In genomic region chr1:10900265-10900651, GRCh38 we compare ENCODE assay signal across 13 cellular contexts.
DNase-seq lines count a peak whose midpoint lies in the region; ATAC-seq and TF ChIP-seq lines count a peak whose summit lies in the region.
"Had no signal": no experiment of that assay in that cellular context is flagged by ENCODE, and none has a peak within 500 bp of the region (broad histone marks: within the 10 kb centered on the region; RNA-seq: fewer than 3 reads in every experiment).

No MANE protein-coding gene starts in this region.

- ATAC-seq in foreskin keratinocyte, result peak; percentile 52
- ATAC-seq: CD8-positive, alpha-beta T cell; heart left ventricle had no signal

- no peaks in the 10 kb centered on the region for H3K27me3 Mint-ChIP-seq in type B pancreatic cell
- H3K27me3 Mint-ChIP-seq: activated CD4-positive, alpha-beta memory T cell treated with anti-CD3 and anti-CD28 coated beads for 36 hours had no signal

- CTCF ChIA-PET in RWPE1 (lab: Yijun Ruan, JAX), result interaction anchor here (0.5 to 1.1 kb wide), 5 partner anchors 9 to 649 kb away, joined by 3 to 6 read pairs (median 3); no protein-coding TSS in a partner anchor

- POLR2A ChIA-PET in RWPE1 (lab: Yijun Ruan, JAX; ENCODE audit: low non-redundant PET), result interaction anchor here (0.6 to 0.7 kb wide), 3 partner anchors 63 to 404 kb away, joined by 3 read pairs; no protein-coding TSS in a partner anchor

- intact Hi-C loops in dorsolateral prefrontal cortex (cut with DNase I), result no loop called here

- DNase-seq in NCI-H1436 (lab: John Stamatoyannopoulos, UW), result peak; percentile 56
- DNase-seq in NCI-H1436 treated with DMSO at 0.1 percent for 48 hours (lab: John Stamatoyannopoulos, UW), result no peak
- peak; percentile 84 for DNase-seq in RWPE1 (ENCODE audit: low spot score)
- peak in 1 of 2 donors; percentile 88 for DNase-seq in foreskin keratinocyte
- no peak for DNase-seq in type B pancreatic cell (ENCODE audit: extremely low spot score, unreplicated experiment)
- no peak for DNase-seq in dorsolateral prefrontal cortex
- DNase-seq in activated T-cell treated with anti-CD3 and anti-CD28 coated beads, Interleukin-2, amount 50 U/mL, for 48 hours, result no peak
- DNase-seq in AML-193 (lab: John Stamatoyannopoulos, UW), result no peak
- DNase-seq: activated CD4-positive, alpha-beta memory T cell treated with anti-CD3 and anti-CD28 coated beads for 36 hours; CD8-positive, alpha-beta T cell; Karpas-422 had no signal

- H3K4me1 Mint-ChIP-seq in type B pancreatic cell (ENCODE audit: unreplicated experiment), result peaks cover 31% of the 10 kb centered on the region

- no peaks in the 10 kb centered on the region for H3K36me3 Mint-ChIP-seq in type B pancreatic cell
- H3K36me3 Mint-ChIP-seq: activated CD4-positive, alpha-beta memory T cell treated with anti-CD3 and anti-CD28 coated beads for 36 hours; CD8-positive, alpha-beta T cell had no signal

- H3K27me3 ChIP-seq in foreskin keratinocyte (no peaks in the 10 kb centered on the region), dorsolateral prefrontal cortex (peaks cover 0 to 28% (median 5%) of the 10 kb centered on the region in 45 donors)

- peak overlapping the region; percentile 96 for H3K27ac Mint-ChIP-seq in type B pancreatic cell
- H3K27ac Mint-ChIP-seq: activated CD4-positive, alpha-beta memory T cell treated with anti-CD3 and anti-CD28 coated beads for 36 hours; CD8-positive, alpha-beta T cell had no signal

- no peaks in the 10 kb centered on the region for H3K9me3 Mint-ChIP-seq in type B pancreatic cell
- H3K9me3 Mint-ChIP-seq: activated CD4-positive, alpha-beta memory T cell treated with anti-CD3 and anti-CD28 coated beads for 36 hours; CD8-positive, alpha-beta T cell had no signal

- H3K4me1 ChIP-seq in foreskin keratinocyte, result peaks cover 21% of the 10 kb centered on the region
- H3K4me1 ChIP-seq: SJSA1 had no signal

- H3K4me3 ChIP-seq in dorsolateral prefrontal cortex, result no peak overlapping the region
- H3K4me3 ChIP-seq: heart left ventricle, SJSA1 had no signal

- peak overlapping the region; percentile 100 for H3K27ac ChIP-seq in RWPE1
- H3K27ac ChIP-seq in foreskin keratinocyte, result peak overlapping the region; percentile 86
- H3K27ac ChIP-seq in dorsolateral prefrontal cortex, result no peak overlapping the region
- H3K27ac ChIP-seq: heart left ventricle, SJSA1 had no signal

- no peak overlapping the region for H3K4me3 Mint-ChIP-seq in type B pancreatic cell
- H3K4me3 Mint-ChIP-seq: activated CD4-positive, alpha-beta memory T cell treated with anti-CD3 and anti-CD28 coated beads for 36 hours; CD8-positive, alpha-beta T cell had no signal

- TF ChIP-seq CTCF in RWPE1 (conservative IDR thresholded peaks at IDR 0.05; ENCODE audit: low read depth) (no peak), foreskin keratinocyte (conservative IDR thresholded peaks at IDR 0.05) (no peak), type B pancreatic cell (conservative IDR thresholded peaks at IDR 0.05) (no peak), dorsolateral prefrontal cortex (IDR thresholded peaks at IDR 0.05 in 54 of 56, conservative IDR thresholded peaks at IDR 0.05 in 2 of 56; ENCODE audit: low read depth in 1 of 56, partially characterized antibody in 56 of 56) (no peak)

Comparison
In these comparisons a context has a peak if more than half of its experiments do, and no peak if none do; other contexts are left out.
1. DNase-seq: peak in NCI-H1436 (single experiment) and RWPE1 (single experiment); none in NCI-H1436 treated with DMSO at 0.1 percent for 48 hours (single experiment), type B pancreatic cell (single experiment), dorsolateral prefrontal cortex (0 of 10), activated T-cell treated with anti-CD3 and anti-CD28 coated beads, Interleukin-2, amount 50 U/mL, for 48 hours (0 of 2) and AML-193 (0 of 2).
2. H3K27ac ChIP-seq: peak in RWPE1 (single experiment) and foreskin keratinocyte (single experiment); none in dorsolateral prefrontal cortex (0 of 59).